In genomic region chr7:66731986-66732385, GRCh38 we compare ENCODE assay signal across 1 cellular context.
TF ChIP-seq lines count a peak whose summit lies in the region.

No MANE protein-coding gene starts in this region.

TF ChIP-seq in HCT116, 20 proteins besides CTCF, POLR2A, EP300 and RAD21 (continued from another document):
- no peak for TF ChIP-seq ZBTB33 (IDR thresholded peaks at IDR 0.05; ENCODE audit: extremely low read depth, insufficient replicate concordance, low read length)
- no peak for TF ChIP-seq POLR2AphosphoS5 (IDR thresholded peaks at IDR 0.05; ENCODE audit: low read depth, low read length)
- TF ChIP-seq EZH2phosphoT487 (IDR thresholded peaks at IDR 0.05; ENCODE audit: borderline replicate concordance): no peak
- TF ChIP-seq EGR1 (IDR thresholded peaks at IDR 0.05; ENCODE audit: low read depth): no peak
- no peak for TF ChIP-seq CBX3 (IDR thresholded peaks at IDR 0.05; ENCODE audit: low read depth)
- TF ChIP-seq CEBPB (IDR thresholded peaks at IDR 0.05; ENCODE audit: low read depth): no peak
- TF ChIP-seq SP1 (IDR thresholded peaks at IDR 0.05; ENCODE audit: low read depth): no peak
- TF ChIP-seq FOSL1 (IDR thresholded peaks at IDR 0.05; ENCODE audit: low read depth): no peak
- no peak for TF ChIP-seq SRF (IDR thresholded peaks at IDR 0.05; ENCODE audit: low read depth)
- no peak for TF ChIP-seq SIN3A (IDR thresholded peaks at IDR 0.05; ENCODE audit: low read depth)
- no peak for TF ChIP-seq MAX (IDR thresholded peaks at IDR 0.05)
- TF ChIP-seq, protein P1, sequence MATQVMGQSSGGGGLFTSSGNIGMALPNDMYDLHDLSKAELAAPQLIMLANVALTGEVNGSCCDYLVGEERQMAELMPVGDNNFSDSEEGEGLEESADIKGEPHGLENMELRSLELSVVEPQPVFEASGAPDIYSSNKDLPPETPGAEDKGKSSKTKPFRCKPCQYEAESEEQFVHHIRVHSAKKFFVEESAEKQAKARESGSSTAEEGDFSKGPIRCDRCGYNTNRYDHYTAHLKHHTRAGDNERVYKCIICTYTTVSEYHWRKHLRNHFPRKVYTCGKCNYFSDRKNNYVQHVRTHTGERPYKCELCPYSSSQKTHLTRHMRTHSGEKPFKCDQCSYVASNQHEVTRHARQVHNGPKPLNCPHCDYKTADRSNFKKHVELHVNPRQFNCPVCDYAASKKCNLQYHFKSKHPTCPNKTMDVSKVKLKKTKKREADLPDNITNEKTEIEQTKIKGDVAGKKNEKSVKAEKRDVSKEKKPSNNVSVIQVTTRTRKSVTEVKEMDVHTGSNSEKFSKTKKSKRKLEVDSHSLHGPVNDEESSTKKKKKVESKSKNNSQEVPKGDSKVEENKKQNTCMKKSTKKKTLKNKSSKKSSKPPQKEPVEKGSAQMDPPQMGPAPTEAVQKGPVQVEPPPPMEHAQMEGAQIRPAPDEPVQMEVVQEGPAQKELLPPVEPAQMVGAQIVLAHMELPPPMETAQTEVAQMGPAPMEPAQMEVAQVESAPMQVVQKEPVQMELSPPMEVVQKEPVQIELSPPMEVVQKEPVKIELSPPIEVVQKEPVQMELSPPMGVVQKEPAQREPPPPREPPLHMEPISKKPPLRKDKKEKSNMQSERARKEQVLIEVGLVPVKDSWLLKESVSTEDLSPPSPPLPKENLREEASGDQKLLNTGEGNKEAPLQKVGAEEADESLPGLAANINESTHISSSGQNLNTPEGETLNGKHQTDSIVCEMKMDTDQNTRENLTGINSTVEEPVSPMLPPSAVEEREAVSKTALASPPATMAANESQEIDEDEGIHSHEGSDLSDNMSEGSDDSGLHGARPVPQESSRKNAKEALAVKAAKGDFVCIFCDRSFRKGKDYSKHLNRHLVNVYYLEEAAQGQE (IDR thresholded peaks at IDR 0.05; ENCODE audit: low read depth): no peak
